1 cellular context compared by ENCODE assay signal in the genomic region with DNA sequence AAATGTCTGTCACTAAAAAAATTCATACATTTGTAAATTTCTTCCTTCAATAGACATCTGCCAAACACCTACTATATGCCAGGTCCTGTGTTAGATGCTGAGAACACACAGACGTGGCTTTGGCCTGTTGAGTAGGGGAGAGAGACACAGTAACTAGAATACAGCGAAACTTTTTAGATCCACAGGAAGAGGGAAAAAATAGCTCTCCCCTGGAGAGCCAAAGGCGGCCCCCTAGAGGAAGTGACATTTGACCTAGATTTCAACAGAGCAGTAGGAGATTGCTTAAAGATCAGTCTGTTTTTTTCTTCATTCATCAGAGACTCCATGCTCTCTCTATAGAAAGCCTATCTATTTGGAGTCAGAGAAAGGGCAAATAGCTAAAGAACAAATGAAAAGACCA.
A peak's percentile ranks its signal among the peaks of the same experiment; 100 is the strongest.
TF ChIP-seq lines count a peak whose summit lies in the region.

No MANE protein-coding gene starts in this region.

TF ChIP-seq in HepG2, 621 proteins besides CTCF, POLR2A, EP300 and RAD21:
- TF ChIP-seq SMC3 (IDR thresholded peaks at IDR 0.05; ENCODE audit: low read length) (no peak), CEBPB (IDR thresholded peaks at IDR 0.05; ENCODE audit: borderline replicate concordance, low read depth, low read length) (peak; percentile 63; the same call in 1 of the 2 replicates), HNRNPH1 (optimal IDR thresholded peaks at IDR 0.05; ENCODE audit: low read depth, low read length) (no peak), ZNF605 (CRISPR knock-in tag; IDR thresholded peaks at IDR 0.05) (no peak), BCL3 (CRISPR knock-in tag; IDR thresholded peaks at IDR 0.05) (no peak), PPARG (CRISPR knock-in tag; conservative IDR thresholded peaks at IDR 0.05) (peak; percentile 92), HMG20A (CRISPR knock-in tag; IDR thresholded peaks at IDR 0.05; ENCODE audit: borderline replicate concordance) (0 out of 2 replicates have a peak, but pooled peaks have one; percentile 30), ZNF7 (CRISPR knock-in tag; IDR thresholded peaks at IDR 0.05) (peak; percentile 64; the same call in 1 of the 2 replicates), GABPA (IDR thresholded peaks at IDR 0.05; ENCODE audit: low read depth, low read length) (no peak), GABPA (CRISPR knock-in tag; IDR thresholded peaks at IDR 0.05; ENCODE audit: low read depth) (peak; percentile 39; the same call in 1 of the 2 replicates), NR2F6 (IDR thresholded peaks at IDR 0.05) (peak; percentile 71), NR2F6 (CRISPR knock-in tag; IDR thresholded peaks at IDR 0.05) (0 out of 2 replicates have a peak, but pooled peaks have one; percentile 43), CEBPG (CRISPR knock-in tag; IDR thresholded peaks at IDR 0.05) (peak; percentile 57; the same call in 1 of the 2 replicates), RXRB (CRISPR knock-in tag; IDR thresholded peaks at IDR 0.05; ENCODE audit: borderline replicate concordance) (peak; percentile 90), ZNF44 (CRISPR knock-in tag; IDR thresholded peaks at IDR 0.05) (no peak), ZNF263 (CRISPR knock-in tag; IDR thresholded peaks at IDR 0.05) (no peak)
- TF ChIP-seq, protein P1, sequence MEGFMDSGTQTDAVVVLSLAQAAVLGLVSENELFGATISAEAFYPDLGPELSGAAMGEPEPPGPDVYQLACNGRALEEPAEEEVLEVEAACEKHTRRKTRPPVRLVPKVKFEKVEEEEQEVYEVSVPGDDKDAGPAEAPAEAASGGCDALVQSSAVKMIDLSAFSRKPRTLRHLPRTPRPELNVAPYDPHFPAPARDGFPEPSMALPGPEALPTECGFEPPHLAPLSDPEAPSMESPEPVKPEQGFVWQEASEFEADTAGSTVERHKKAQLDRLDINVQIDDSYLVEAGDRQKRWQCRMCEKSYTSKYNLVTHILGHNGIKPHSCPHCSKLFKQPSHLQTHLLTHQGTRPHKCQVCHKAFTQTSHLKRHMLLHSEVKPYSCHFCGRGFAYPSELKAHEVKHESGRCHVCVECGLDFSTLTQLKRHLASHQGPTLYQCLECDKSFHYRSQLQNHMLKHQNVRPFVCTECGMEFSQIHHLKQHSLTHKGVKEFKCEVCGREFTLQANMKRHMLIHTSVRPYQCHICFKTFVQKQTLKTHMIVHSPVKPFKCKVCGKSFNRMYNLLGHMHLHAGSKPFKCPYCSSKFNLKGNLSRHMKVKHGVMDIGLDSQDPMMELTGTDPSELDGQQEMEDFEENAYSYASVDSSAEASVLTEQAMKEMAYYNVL (CRISPR knock-in tag; IDR thresholded peaks at IDR 0.05; ENCODE audit: borderline replicate concordance), result no peak
